8 cellular contexts compared by ENCODE assay signal in genomic region chr16:12573730-12574383, GRCh38.
DNase-seq lines count a peak whose midpoint lies in the region; ATAC-seq and TF ChIP-seq lines count a peak whose summit lies in the region.

No MANE protein-coding gene starts in this region.

- H3K27me3 Mint-ChIP-seq in HFFc6 (ENCODE audit: insufficient read depth) = no peaks in the 10 kb centered on the region; the same call in 1 of the 2 replicates

- no peaks in the 10 kb centered on the region for H3K4me1 Mint-ChIP-seq in HFFc6 (ENCODE audit: low read depth)

- H3K79me2 ChIP-seq in smooth muscle cell (ENCODE audit: low read depth) = no peaks in the 10 kb centered on the region

- H3K4me1 ChIP-seq in BLaER1 = peaks cover 27% of the 10 kb centered on the region
- no peaks in the 10 kb centered on the region for H3K4me1 ChIP-seq in smooth muscle cell (ENCODE audit: low read depth)

- TF ChIP-seq CTCF in HFFc6 (IDR thresholded peaks at IDR 0.05) = peak; percentile 90
- TF ChIP-seq CTCF in smooth muscle cell (IDR thresholded peaks at IDR 0.05; ENCODE audit: borderline replicate concordance, insufficient read depth, poor library complexity, severe bottlenecking) = peak; percentile 52

- H3K4me3 Mint-ChIP-seq in HFFc6 = no peak overlapping the region

- H3F3A ChIP-seq in smooth muscle cell (ENCODE audit: low read depth) = no peaks in the 10 kb centered on the region

- WGBS in smooth muscle cell (ENCODE audit: low lambda C conversion rate) = 46% methylated on average over 12 of the region's 12 CpGs

- H4K20me1 ChIP-seq in BLaER1 = peaks cover 10% of the 10 kb centered on the region; the same call in 1 of the 2 replicates
- H4K20me1 ChIP-seq in smooth muscle cell (ENCODE audit: low read depth) = no peaks in the 10 kb centered on the region

- H3K4me3 ChIP-seq in BLaER1 (no peak overlapping the region), smooth muscle cell (no peak overlapping the region)

- H3K4me2 ChIP-seq in BLaER1 (peak overlapping the region; percentile 66), smooth muscle cell (no peak overlapping the region)

- H3K9ac ChIP-seq in BLaER1 (no peak overlapping the region), smooth muscle cell (ENCODE audit: low read depth) (no peak overlapping the region)

- H3K36me3 ChIP-seq in BLaER1 = peaks cover 34% of the 10 kb centered on the region
- H3K36me3 ChIP-seq in smooth muscle cell (ENCODE audit: low read depth) = no peaks in the 10 kb centered on the region

- no peak overlapping the region for H2AFZ ChIP-seq in smooth muscle cell (ENCODE audit: low read depth)

- H3K27me3 ChIP-seq in BLaER1 (no peaks in the 10 kb centered on the region), smooth muscle cell (ENCODE audit: low read depth) (no peaks in the 10 kb centered on the region)

- no peak overlapping the region for H3K27ac Mint-ChIP-seq in HFFc6

- DNase-seq in HFFc6 (no peak), SK-N-DZ (ENCODE audit: low spot score) (peak; percentile 50), left ventricle myocardium superior (peak; percentile 47), smooth muscle cell (lab: John Stamatoyannopoulos, UW; ENCODE audit: unreplicated experiment) (no peak)
- DNase-seq in activated naive CD4-positive, alpha-beta T cell treated with Interleukin-2 at 50 U/mL for 16 hours = peak; percentile 72

- no peaks in the 10 kb centered on the region for H3K36me3 Mint-ChIP-seq in HFFc6 (ENCODE audit: low read depth)

- H3K9me3 Mint-ChIP-seq in HFFc6 = peaks cover 4% of the 10 kb centered on the region; the same call in 1 of the 2 replicates

- H3K9me3 ChIP-seq in BLaER1 = no peaks in the 10 kb centered on the region
- H3K9me3 ChIP-seq in smooth muscle cell (replicated peaks; ENCODE audit: low read depth) = no peaks in the 10 kb centered on the region

- intact Hi-C loops in left ventricle myocardium superior (cut with micrococcal nuclease) = no loop called here

- ATAC-seq in left ventricle myocardium superior (peak; percentile 47), HG03460 (IDR thresholded peaks at IDR 0.05; ENCODE audit: unreplicated experiment) (no peak), HG02973 (IDR thresholded peaks at IDR 0.05; ENCODE audit: unreplicated experiment) (no peak)

- H3K27ac ChIP-seq in BLaER1 = no peak overlapping the region
- no peak overlapping the region for H3K27ac ChIP-seq in smooth muscle cell (ENCODE audit: low read depth)

Comparison
In these comparisons a context has a peak if more than half of its experiments do, and no peak if none do; other contexts are left out.
1. DNase-seq: peak in SK-N-DZ (single experiment), activated naive CD4-positive, alpha-beta T cell treated with Interleukin-2 at 50 U/mL for 16 hours (single experiment) and left ventricle myocardium superior (single experiment); none in HFFc6 (single experiment) and smooth muscle cell (single experiment).